ENCODE assay signal across 9 cellular contexts in the genomic region with DNA sequence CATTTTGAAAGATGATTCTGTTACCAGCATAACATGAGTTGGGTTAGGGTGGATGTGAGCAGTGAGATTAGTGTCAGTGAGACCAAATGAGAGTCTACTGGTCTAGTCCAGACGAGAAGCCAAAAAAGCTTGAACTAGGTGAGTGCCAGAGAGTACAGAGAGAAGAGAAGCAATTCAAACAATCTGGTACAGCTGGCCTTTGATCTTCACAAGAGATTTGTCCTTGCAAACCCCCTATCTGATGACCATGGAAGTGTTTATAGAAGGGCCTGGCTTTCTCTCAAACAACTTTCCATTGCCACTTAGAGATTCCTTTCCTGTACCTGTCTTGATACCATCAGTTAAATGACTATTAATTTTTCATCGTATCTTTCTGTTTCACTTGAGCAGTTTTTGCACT.
"Had no signal": no experiment of that assay in that cellular context is flagged by ENCODE, and none has a peak within 500 bp of the region (broad histone marks: within the 10 kb centered on the region; RNA-seq: fewer than 3 reads in every experiment).

No MANE protein-coding gene starts in this region.

- H3K9ac ChIP-seq: KMS-11 had no signal

- H3K27ac Mint-ChIP-seq: GM23338, H9, IgD-negative memory B cell had no signal

- H3K9me3 Mint-ChIP-seq: GM23338, H9, IgD-negative memory B cell had no signal

- H3K4me2 ChIP-seq: GM23338, KMS-11 had no signal

- DNase-seq: H9, HCEC 1CT, Karpas-422 had no signal

- H3K4me3 Mint-ChIP-seq: GM23338, H9, IgD-negative memory B cell had no signal

- FAIRE-seq: H1, H54, HTR-8/SVneo had no signal

- H3K27me3 Mint-ChIP-seq: IgD-negative memory B cell had no signal

- H3K4me1 Mint-ChIP-seq: GM23338, H9, IgD-negative memory B cell had no signal

- H3K4me3 ChIP-seq: GM23338 had no signal

- H3K27ac ChIP-seq: KMS-11 had no signal

- ATAC-seq: GM23338 had no signal

- H2AFZ ChIP-seq: GM23338 had no signal
